Comparison of ENCODE assay signal across 16 cellular contexts in genomic region chr12:5096241-5096880, GRCh38. TPM values are rescaled to one million over a fixed set of nuclear protein-coding genes. Genes with fewer than 3 reads are reported as not detected.
DNase-seq lines count a peak whose midpoint lies in the region; ATAC-seq and TF ChIP-seq lines count a peak whose summit lies in the region.
"Had no signal": no experiment of that assay in that cellular context is flagged by ENCODE, and none has a peak within 500 bp of the region (broad histone marks: within the 10 kb centered on the region; RNA-seq: fewer than 3 reads in every experiment).

No MANE protein-coding gene starts in this region.

- peaks cover 15% of the 10 kb centered on the region for H3K27me3 Mint-ChIP-seq in CD4-positive, alpha-beta T cell

- H3K36me3 ChIP-seq in left ventricle myocardium inferior (no peaks in the 10 kb centered on the region), right atrium auricular region (no peaks in the 10 kb centered on the region), testis (ENCODE audit: low read depth, missing control alignments) (no peaks in the 10 kb centered on the region)

- H3K27me3 ChIP-seq in left ventricle myocardium inferior (ENCODE audit: low read depth) (peaks cover 74% of the 10 kb centered on the region), right atrium auricular region (no peaks in the 10 kb centered on the region), testis (no peaks in the 10 kb centered on the region)
- no peaks in the 10 kb centered on the region for H3K27me3 ChIP-seq in CD4-positive, alpha-beta T cell (ENCODE audit: control insufficient read depth, insufficient read depth, low read length)
- H3K27me3 ChIP-seq: body of pancreas had no signal

- no peak for DNase-seq in left ventricle myocardium inferior
- DNase-seq in right atrium auricular region (ENCODE audit: low spot score), result no peak
- peak; percentile 28 for DNase-seq in RPMI8226
- DNase-seq in fibroblast of gingiva (ENCODE audit: low read depth), result peak; percentile 15
- no peak for DNase-seq in testis
- no peak for DNase-seq in activated CD8-positive, alpha-beta memory T cell treated with anti-CD3 and anti-CD28 coated beads, Interleukin-2, amount 50 U/mL, for 4 hours
- DNase-seq in CD4-positive, alpha-beta T cell, result no peak
- DNase-seq: body of pancreas; NCI-H748 treated with DMSO at 0.1 percent for 48 hours; stimulated activated CD4-positive, alpha-beta T cell treated with anti-CD3 and anti-CD28 coated beads, Interleukin-2, amount 100 ng/mL, for 48 hours had no signal

- no peak overlapping the region for H3K27ac Mint-ChIP-seq in CD4-positive, alpha-beta T cell
- H3K27ac Mint-ChIP-seq: B cell; IgD-negative memory B cell; T-helper 1 cell treated with Interleukin-12 subunit alpha and Interleukin-12 subunit beta and Interleukin-4 antibody, amounts not matched to agents 30 μg/mL and 1 μg/mL, for 36 hours had no signal

- H3K9me3 ChIP-seq in left ventricle myocardium inferior (replicated peaks) (no peaks in the 10 kb centered on the region), right atrium auricular region (no peaks in the 10 kb centered on the region), testis (no peaks in the 10 kb centered on the region)
- no peaks in the 10 kb centered on the region for H3K9me3 ChIP-seq in CD4-positive, alpha-beta T cell (ENCODE audit: control insufficient read depth, low read length)
- H3K9me3 ChIP-seq: body of pancreas had no signal

- TF ChIP-seq CTCF in left ventricle myocardium inferior (IDR thresholded peaks at IDR 0.05; ENCODE audit: borderline replicate concordance), result peak; percentile 36
- peak in 1 of 2 donors; percentile 34 for TF ChIP-seq CTCF in right atrium auricular region (IDR thresholded peaks at IDR 0.05)
- no peak for TF ChIP-seq CTCF in testis (IDR thresholded peaks at IDR 0.05)
- no peak for TF ChIP-seq CTCF in CD4-positive, alpha-beta T cell (IDR thresholded peaks at IDR 0.05)

- ATAC-seq in HG03442 (IDR thresholded peaks at IDR 0.05; ENCODE audit: unreplicated experiment), result no peak
- ATAC-seq in CD4-positive, alpha-beta T cell (ENCODE audit: poor library complexity), result no peak
- ATAC-seq: body of pancreas, foreskin keratinocyte had no signal

- H3K27ac ChIP-seq in left ventricle myocardium inferior (replicated peaks) (no peak overlapping the region), right atrium auricular region (no peak overlapping the region), testis (no peak overlapping the region)
- no peak overlapping the region for H3K27ac ChIP-seq in CD4-positive, alpha-beta T cell (ENCODE audit: low read depth, low read length)
- H3K27ac ChIP-seq: body of pancreas, foreskin keratinocyte had no signal

- no peak for TF ChIP-seq POLR2A in testis (IDR thresholded peaks at IDR 0.05)

- 83% methylated on average over 8 of the region's 8 CpGs for WGBS in testis, 2 donors

- no peak overlapping the region for H3K4me3 Mint-ChIP-seq in CD4-positive, alpha-beta T cell
- H3K4me3 Mint-ChIP-seq: B cell; IgD-negative memory B cell; T-helper 1 cell treated with Interleukin-12 subunit alpha and Interleukin-12 subunit beta and Interleukin-4 antibody, amounts not matched to agents 30 μg/mL and 1 μg/mL, for 36 hours had no signal

- no peaks in the 10 kb centered on the region for H3K9me3 Mint-ChIP-seq in CD4-positive, alpha-beta T cell
- H3K9me3 Mint-ChIP-seq: IgD-negative memory B cell; T-helper 1 cell treated with Interleukin-12 subunit alpha and Interleukin-12 subunit beta and Interleukin-4 antibody, amounts not matched to agents 30 μg/mL and 1 μg/mL, for 36 hours had no signal

- POLR2A ChIA-PET in CD4-positive, alpha-beta T cell (lab: Charles Lee), result no interaction called here

- no peaks in the 10 kb centered on the region for H3K4me1 ChIP-seq in left ventricle myocardium inferior
- H3K4me1 ChIP-seq in right atrium auricular region, result no peaks in the 10 kb centered on the region
- H3K4me1 ChIP-seq in testis, result no peaks in the 10 kb centered on the region
- H3K4me1 ChIP-seq: body of pancreas, foreskin keratinocyte had no signal

- intact Hi-C loops in left ventricle myocardium inferior (cut with micrococcal nuclease), result no loop called here
- intact Hi-C loops in testis (cut with DNase I; ENCODE audit: low total_unique reads), result no loop called here
- intact Hi-C loops in CD4-positive, alpha-beta T cell (cut with DNase I, micrococcal nuclease), result no loop called here

- H3K36me3 Mint-ChIP-seq in CD4-positive, alpha-beta T cell (ENCODE audit: low read depth), result no peaks in the 10 kb centered on the region

- H3K4me1 Mint-ChIP-seq in CD4-positive, alpha-beta T cell (ENCODE audit: low read depth), result no peaks in the 10 kb centered on the region
- H3K4me1 Mint-ChIP-seq: B cell, IgD-negative memory B cell had no signal

- H3K4me3 ChIP-seq in left ventricle myocardium inferior, result no peak overlapping the region
- H3K4me3 ChIP-seq in right atrium auricular region, result no peak overlapping the region
- H3K4me3 ChIP-seq in testis, result no peak overlapping the region
- H3K4me3 ChIP-seq: body of pancreas had no signal

- CTCF ChIA-PET in CD4-positive, alpha-beta T cell (lab: Charles Lee), result no interaction called here

RNA-seq across cellular contexts. Expression of gene KCNA5, which starts 52.7 kb away (rescaled TPM):
- total RNA-seq in left ventricle myocardium inferior (2.6 TPM), right atrium auricular region (100 to 1,000 TPM in 1 of 2 donors, 10 to 100 TPM in 1; 74.6 to 166 TPM), testis (under 1 TPM; 0.25 to 0.79 TPM)
- polyA plus RNA-seq in testis (ENCODE audit: insufficient read depth, low read depth, low replicate concordance), result 0.94 TPM
- total RNA-seq in CD4-positive, alpha-beta T cell, result not detected
- total RNA-seq: activated CD8-positive, alpha-beta memory T cell treated with anti-CD3 and anti-CD28 coated beads for 36 hours; foreskin keratinocyte had no signal
- polyA plus RNA-seq: foreskin keratinocyte, IgD-negative memory B cell had no signal

Comparison
In these comparisons a context has a peak if more than half of its experiments do, and no peak if none do; other contexts are left out.
1. RNA of gene KCNA5, which starts 52.7 kb away (total RNA-seq): 74.6 to 166 TPM in right atrium auricular region; 2.6 TPM in left ventricle myocardium inferior (single experiment), 0.25 to 0.79 TPM in testis and not detected in CD4-positive, alpha-beta T cell; every median in the first group is over 10 times any median in the second.
2. DNase-seq: peak in RPMI8226 (single experiment) and fibroblast of gingiva (single experiment); none in left ventricle myocardium inferior (single experiment), right atrium auricular region (single experiment), testis (single experiment), activated CD8-positive, alpha-beta memory T cell treated with anti-CD3 and anti-CD28 coated beads, Interleukin-2, amount 50 U/mL, for 4 hours (single experiment) and CD4-positive, alpha-beta T cell (0 of 10).